3 cellular contexts compared by ENCODE assay signal in the genomic region with DNA sequence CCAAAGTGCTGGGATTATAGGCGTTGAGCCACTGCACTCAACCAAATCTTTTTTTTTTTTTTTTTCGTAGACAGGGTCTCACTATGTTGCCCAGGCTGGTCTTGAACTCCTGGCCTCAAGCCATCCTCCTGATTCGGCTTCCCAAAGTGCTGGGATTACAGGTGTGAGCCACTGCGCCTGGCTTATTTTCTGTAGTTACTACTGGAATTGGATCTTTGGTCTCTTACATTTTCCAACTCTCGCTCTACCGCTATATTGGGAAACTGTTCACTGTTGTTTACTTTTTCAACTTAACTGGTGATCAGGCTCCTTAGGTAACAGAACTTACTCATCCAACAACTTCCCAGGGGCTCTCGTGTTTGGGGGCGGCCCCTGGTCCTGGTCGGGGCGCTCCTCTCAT.
TF ChIP-seq lines count a peak whose summit lies in the region.

No MANE protein-coding gene starts in this region.

TF ChIP-seq in HepG2, 621 proteins besides CTCF, POLR2A, EP300 and RAD21 (continues in another document):
- TF ChIP-seq ZNF775 (CRISPR knock-in tag; IDR thresholded peaks at IDR 0.05; ENCODE audit: borderline replicate concordance) (no peak), SALL2 (CRISPR knock-in tag; IDR thresholded peaks at IDR 0.05) (no peak), THAP9 (CRISPR knock-in tag; IDR thresholded peaks at IDR 0.05; ENCODE audit: borderline replicate concordance) (no peak), ZSCAN25 (CRISPR knock-in tag; IDR thresholded peaks at IDR 0.05) (0 out of 2 replicates have a peak, but pooled peaks have one; percentile 21), SAP130 (CRISPR knock-in tag; IDR thresholded peaks at IDR 0.05; ENCODE audit: low read depth) (0 out of 2 replicates have a peak, but pooled peaks have one; percentile 17), ZMYM2 (CRISPR knock-in tag; IDR thresholded peaks at IDR 0.05) (peak; percentile 86; the same call in 1 of the 2 replicates), ZNF83 (CRISPR knock-in tag; IDR thresholded peaks at IDR 0.05; ENCODE audit: borderline replicate concordance) (no peak), ZFP36L1 (CRISPR knock-in tag; IDR thresholded peaks at IDR 0.05) (no peak), ZBTB21 (CRISPR knock-in tag; IDR thresholded peaks at IDR 0.05) (no peak), ZMYM3 (CRISPR knock-in tag; IDR thresholded peaks at IDR 0.05) (peak; percentile 72), SPEN (CRISPR knock-in tag; IDR thresholded peaks at IDR 0.05; ENCODE audit: low read depth) (peak; percentile 30; the same call in 1 of the 2 replicates), HNF4A (CRISPR knock-in tag; IDR thresholded peaks at IDR 0.05) (peak; percentile 68), HDAC6 (IDR thresholded peaks at IDR 0.05; ENCODE audit: low read depth, low read length) (no peak), ZNF160 (CRISPR knock-in tag; IDR thresholded peaks at IDR 0.05) (peak; percentile 89), CEBPB (IDR thresholded peaks at IDR 0.05; ENCODE audit: borderline replicate concordance, low read depth, low read length) (peak; percentile 56; the same call in 1 of the 2 replicates)
- TF ChIP-seq, protein P1, sequence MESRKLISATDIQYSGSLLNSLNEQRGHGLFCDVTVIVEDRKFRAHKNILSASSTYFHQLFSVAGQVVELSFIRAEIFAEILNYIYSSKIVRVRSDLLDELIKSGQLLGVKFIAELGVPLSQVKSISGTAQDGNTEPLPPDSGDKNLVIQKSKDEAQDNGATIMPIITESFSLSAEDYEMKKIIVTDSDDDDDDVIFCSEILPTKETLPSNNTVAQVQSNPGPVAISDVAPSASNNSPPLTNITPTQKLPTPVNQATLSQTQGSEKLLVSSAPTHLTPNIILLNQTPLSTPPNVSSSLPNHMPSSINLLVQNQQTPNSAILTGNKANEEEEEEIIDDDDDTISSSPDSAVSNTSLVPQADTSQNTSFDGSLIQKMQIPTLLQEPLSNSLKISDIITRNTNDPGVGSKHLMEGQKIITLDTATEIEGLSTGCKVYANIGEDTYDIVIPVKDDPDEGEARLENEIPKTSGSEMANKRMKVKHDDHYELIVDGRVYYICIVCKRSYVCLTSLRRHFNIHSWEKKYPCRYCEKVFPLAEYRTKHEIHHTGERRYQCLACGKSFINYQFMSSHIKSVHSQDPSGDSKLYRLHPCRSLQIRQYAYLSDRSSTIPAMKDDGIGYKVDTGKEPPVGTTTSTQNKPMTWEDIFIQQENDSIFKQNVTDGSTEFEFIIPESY (CRISPR knock-in tag; IDR thresholded peaks at IDR 0.05), result peak; percentile 98

TF ChIP-seq in HEK293, 187 proteins besides CTCF, POLR2A, EP300 and RAD21:
- TF ChIP-seq ZNF121 (tag by site-specific recombination; IDR thresholded peaks at IDR 0.05) (0 out of 2 replicates have a peak, but pooled peaks have one; percentile 30), ZNF16 (tag by site-specific recombination; IDR thresholded peaks at IDR 0.05; ENCODE audit: low read depth) (no peak)

TF ChIP-seq in K562, 482 proteins besides CTCF, POLR2A, EP300 and RAD21:
- TF ChIP-seq, protein P2, sequence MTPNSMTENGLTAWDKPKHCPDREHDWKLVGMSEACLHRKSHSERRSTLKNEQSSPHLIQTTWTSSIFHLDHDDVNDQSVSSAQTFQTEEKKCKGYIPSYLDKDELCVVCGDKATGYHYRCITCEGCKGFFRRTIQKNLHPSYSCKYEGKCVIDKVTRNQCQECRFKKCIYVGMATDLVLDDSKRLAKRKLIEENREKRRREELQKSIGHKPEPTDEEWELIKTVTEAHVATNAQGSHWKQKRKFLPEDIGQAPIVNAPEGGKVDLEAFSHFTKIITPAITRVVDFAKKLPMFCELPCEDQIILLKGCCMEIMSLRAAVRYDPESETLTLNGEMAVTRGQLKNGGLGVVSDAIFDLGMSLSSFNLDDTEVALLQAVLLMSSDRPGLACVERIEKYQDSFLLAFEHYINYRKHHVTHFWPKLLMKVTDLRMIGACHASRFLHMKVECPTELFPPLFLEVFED (CRISPR knock-in tag; conservative IDR thresholded peaks at IDR 0.05), result no peak
- no peak for TF ChIP-seq NR3C1 (CRISPR knock-in tag; IDR thresholded peaks at IDR 0.05)
- TF ChIP-seq ZNF121 (CRISPR knock-in tag; conservative IDR thresholded peaks at IDR 0.05), result peak; percentile 47; the same call in 1 of the 2 replicates
